Comparison of ENCODE assay signal across 31 cellular contexts in the genomic region with DNA sequence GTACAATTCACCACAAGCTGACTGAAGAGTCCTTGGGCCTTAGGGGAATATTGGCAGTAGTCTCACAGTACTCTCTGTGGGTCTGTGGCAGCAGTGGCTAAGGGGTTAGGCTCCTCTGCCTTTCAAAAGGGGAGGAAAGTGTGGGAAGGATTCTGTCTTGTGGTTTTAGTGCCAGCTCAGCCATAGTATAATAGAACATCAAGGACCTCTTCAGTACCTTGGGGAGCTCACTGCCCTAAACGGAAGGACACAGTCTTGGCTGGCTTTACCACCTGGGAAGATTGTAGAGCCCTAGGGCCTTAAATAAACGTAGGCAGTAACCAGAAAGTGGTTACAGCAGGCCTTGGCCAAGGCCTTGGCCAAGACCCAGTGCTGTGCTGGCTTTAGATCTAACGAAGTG.
"Had no signal": no experiment of that assay in that cellular context is flagged by ENCODE, and none has a peak within 500 bp of the region (broad histone marks: within the 10 kb centered on the region; RNA-seq: fewer than 3 reads in every experiment).

No MANE protein-coding gene starts in this region.

- H3K4me1 Mint-ChIP-seq: activated CD4-positive, alpha-beta T cell treated with anti-CD3 and anti-CD28 coated beads, Interleukin-2, amount 10 ng/mL, durations not matched to agents 24 days and 14 days; activated naive CD8-positive, alpha-beta T cell treated with anti-CD3 and anti-CD28 coated beads, Interleukin-2, amount 10 ng/mL, durations not matched to agents 7 days and 5 days; endodermal cell; stimulated activated effector memory CD8-positive, alpha-beta T cell treated with anti-CD3 and anti-CD28 coated beads, Interleukin-12 subunit alpha, Interleukin-12 subunit beta, amount 100 ng/mL, for 72 hours; T-cell had no signal

- FAIRE-seq: islet of Langerhans, small intestine had no signal

- H3K4me3 ChIP-seq: ascending aorta, esophagus muscularis mucosa, heart right ventricle, left ventricle myocardium inferior, lung, mucosa of descending colon, thoracic aorta, vagina had no signal

- H3K36me3 Mint-ChIP-seq: activated CD4-positive, alpha-beta memory T cell treated with anti-CD3 and anti-CD28 coated beads for 36 hours; activated naive CD8-positive, alpha-beta T cell treated with anti-CD3 and anti-CD28 coated beads, Interleukin-2, amount 10 ng/mL, durations not matched to agents 7 days and 5 days; stimulated activated effector memory CD8-positive, alpha-beta T cell treated with anti-CD3 and anti-CD28 coated beads, Interleukin-12 subunit alpha, Interleukin-12 subunit beta, amount 100 ng/mL, for 72 hours; T-cell; type B pancreatic cell had no signal

- H3K27me3 Mint-ChIP-seq: activated CD4-positive, alpha-beta memory T cell treated with anti-CD3 and anti-CD28 coated beads for 36 hours; activated CD4-positive, alpha-beta T cell treated with anti-CD3 and anti-CD28 coated beads, Interleukin-2, amount 10 ng/mL, durations not matched to agents 24 days and 14 days; activated naive CD8-positive, alpha-beta T cell treated with anti-CD3 and anti-CD28 coated beads, Interleukin-2, amount 10 ng/mL, durations not matched to agents 7 days and 5 days; progenitor cell of endocrine pancreas; stimulated activated naive CD8-positive, alpha-beta T cell treated with anti-CD3 and anti-CD28 coated beads, Interleukin-15, Interleukin-2, amounts not matched to agents 100 ng/mL and 50 ng/mL, for 24 hours; T-cell; type B pancreatic cell had no signal

- H3K27ac Mint-ChIP-seq: activated CD4-positive, alpha-beta memory T cell treated with anti-CD3 and anti-CD28 coated beads for 36 hours; activated CD4-positive, alpha-beta T cell treated with anti-CD3 and anti-CD28 coated beads, Interleukin-2, amount 10 ng/mL, durations not matched to agents 24 days and 14 days; activated naive CD4-positive, alpha-beta T cell treated with anti-CD3 and anti-CD28 coated beads for 36 hours; activated naive CD8-positive, alpha-beta T cell treated with anti-CD3 and anti-CD28 coated beads, Interleukin-2, amount 10 ng/mL, durations not matched to agents 7 days and 5 days; activated T-helper 1 cell treated with anti-CD3 and anti-CD28 coated beads, Interleukin-12 subunit alpha, Interleukin-12 subunit beta, Interleukin-2, Interleukin-4 antibody, amounts not matched to agents 30 ng/mL and 10 ng/mL and 1 ng/mL, durations not matched to agents 14 hours and 24 hours and 36 hours; endodermal cell; nephron; progenitor cell of endocrine pancreas; stimulated activated effector memory CD8-positive, alpha-beta T cell treated with anti-CD3 and anti-CD28 coated beads, Interleukin-12 subunit alpha, Interleukin-12 subunit beta, amount 100 ng/mL, for 72 hours; stimulated activated naive CD8-positive, alpha-beta T cell treated with anti-CD3 and anti-CD28 coated beads, Interleukin-15, Interleukin-2, amounts not matched to agents 100 ng/mL and 50 ng/mL, for 24 hours; T-cell; type B pancreatic cell had no signal

- H3K27me3 ChIP-seq: ascending aorta, brain microvascular endothelial cell, esophagus muscularis mucosa, heart right ventricle, neutrophil, vagina had no signal

- H3K9me3 ChIP-seq: mucosa of descending colon, neutrophil, thoracic aorta, vagina had no signal

- DNase-seq: activated CD4-positive, alpha-beta memory T cell treated with anti-CD3 and anti-CD28 coated beads for 36 hours; activated CD4-positive, alpha-beta T cell treated with anti-CD3 and anti-CD28 coated beads, Interleukin-2, amount 10 ng/mL, durations not matched to agents 24 days and 14 days; activated CD8-positive, alpha-beta memory T cell treated with anti-CD3 and anti-CD28 coated beads, Interleukin-2, amount 50 U/mL, for 4 hours; activated effector memory CD4-positive, alpha-beta T cell treated with anti-CD3 and anti-CD28 coated beads, Interleukin-2, amount 50 U/mL, for 16 hours; activated naive CD4-positive, alpha-beta T cell treated with anti-CD3 and anti-CD28 coated beads for 36 hours; activated naive CD8-positive, alpha-beta T cell treated with anti-CD3 and anti-CD28 coated beads, Interleukin-2, amount 10 ng/mL, durations not matched to agents 7 days and 5 days; activated T-cell treated with anti-CD3 and anti-CD28 coated beads, Interleukin-2, amount 50 U/mL, for 1 hour; brain microvascular endothelial cell; endodermal cell; foreskin melanocyte; heart right ventricle; left ventricle myocardium inferior; mucosa of descending colon; small intestine; stimulated activated CD4-positive, alpha-beta T cell treated with anti-CD3 and anti-CD28 coated beads, Interleukin-4, amount 100 ng/mL, for 24 hours; T-cell had no signal

- H3K4me3 Mint-ChIP-seq: activated CD4-positive, alpha-beta memory T cell treated with anti-CD3 and anti-CD28 coated beads for 36 hours; activated CD4-positive, alpha-beta T cell treated with anti-CD3 and anti-CD28 coated beads, Interleukin-2, amount 10 ng/mL, durations not matched to agents 24 days and 14 days; activated naive CD4-positive, alpha-beta T cell treated with anti-CD3 and anti-CD28 coated beads for 36 hours; activated naive CD8-positive, alpha-beta T cell treated with anti-CD3 and anti-CD28 coated beads, Interleukin-2, amount 10 ng/mL, durations not matched to agents 7 days and 5 days; activated T-helper 1 cell treated with anti-CD3 and anti-CD28 coated beads, Interleukin-12 subunit alpha, Interleukin-12 subunit beta, Interleukin-2, Interleukin-4 antibody, amounts not matched to agents 30 ng/mL and 10 ng/mL and 1 ng/mL, durations not matched to agents 14 hours and 24 hours and 36 hours; endodermal cell; nephron; stimulated activated effector memory CD8-positive, alpha-beta T cell treated with anti-CD3 and anti-CD28 coated beads, Interleukin-12 subunit alpha, Interleukin-12 subunit beta, amount 100 ng/mL, for 72 hours; stimulated activated naive CD8-positive, alpha-beta T cell treated with anti-CD3 and anti-CD28 coated beads, Interleukin-15, Interleukin-2, amounts not matched to agents 100 ng/mL and 50 ng/mL, for 24 hours; T-cell; type B pancreatic cell had no signal

- H3K9me3 Mint-ChIP-seq: activated CD4-positive, alpha-beta T cell treated with anti-CD3 and anti-CD28 coated beads, Interleukin-2, amount 10 ng/mL, durations not matched to agents 24 days and 14 days; activated T-helper 1 cell treated with anti-CD3 and anti-CD28 coated beads, Interleukin-12 subunit alpha, Interleukin-12 subunit beta, Interleukin-2, Interleukin-4 antibody, amounts not matched to agents 30 ng/mL and 10 ng/mL and 1 ng/mL, durations not matched to agents 14 hours and 24 hours and 36 hours; endodermal cell; type B pancreatic cell had no signal

- H3K36me3 ChIP-seq: ascending aorta, brain microvascular endothelial cell, esophagus muscularis mucosa, heart right ventricle, left ventricle myocardium inferior, neutrophil, thoracic aorta, vagina had no signal

- ATAC-seq: activated CD4-positive, CD25-positive, alpha-beta regulatory T cell treated with anti-CD3 and anti-CD28 coated beads, Interleukin-2, amount 50 U/mL, for 24 hours; heart right ventricle; mucosa of descending colon; sciatic nerve; stimulated activated effector memory CD8-positive, alpha-beta T cell treated with anti-CD3 and anti-CD28 coated beads, Interleukin-12 subunit alpha, Interleukin-12 subunit beta, amount 100 ng/mL, for 72 hours; T-cell had no signal

- H3K4me1 ChIP-seq: ascending aorta, esophagus muscularis mucosa, heart right ventricle, left ventricle myocardium inferior, vagina had no signal

- H3K27ac ChIP-seq: ascending aorta, brain microvascular endothelial cell, esophagus muscularis mucosa, heart right ventricle, left ventricle myocardium inferior, neutrophil, thoracic aorta, vagina had no signal
